Comparison of ENCODE assay signal across 1 cellular context in the genomic region with DNA sequence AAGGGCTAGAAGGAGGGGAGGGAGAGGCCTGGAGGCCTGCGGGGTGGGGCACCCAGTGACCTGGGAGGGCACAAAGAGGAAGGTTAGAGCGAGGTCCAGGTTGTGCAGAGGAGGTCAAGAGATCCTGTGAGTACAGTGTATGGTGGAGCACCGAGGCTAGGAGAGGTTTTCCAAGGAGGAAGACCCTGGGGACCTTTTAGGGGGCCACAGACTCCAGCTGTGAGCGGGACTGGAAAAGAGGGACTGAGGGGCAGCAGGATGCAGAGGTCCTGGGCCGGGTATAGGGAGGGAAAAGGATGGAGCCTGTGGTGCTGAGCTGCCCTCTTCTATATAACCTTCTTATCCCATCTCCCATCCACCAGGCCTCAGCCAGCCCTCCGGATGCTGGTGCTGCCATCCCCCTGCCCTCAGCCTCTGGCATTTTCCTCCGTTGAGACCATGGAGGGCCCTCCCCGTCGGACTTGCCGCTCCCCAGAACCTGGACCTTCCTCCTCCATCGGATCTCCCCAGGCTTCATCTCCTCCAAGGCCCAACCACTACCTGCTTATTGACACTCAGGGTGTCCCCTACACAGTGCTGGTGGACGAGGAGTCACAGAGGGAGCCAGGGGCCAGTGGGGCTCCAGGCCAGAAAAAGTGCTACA.
TF ChIP-seq lines count a peak whose summit lies in the region.

No MANE protein-coding gene starts in this region.

TF ChIP-seq in HEK293, 187 proteins besides CTCF, POLR2A, EP300 and RAD21 (continued from another document):
- TF ChIP-seq KLF10 (tag by site-specific recombination; IDR thresholded peaks at IDR 0.05) (no peak), ZNF521 (tag by site-specific recombination; IDR thresholded peaks at IDR 0.05) (no peak), ZNF785 (tag by site-specific recombination; IDR thresholded peaks at IDR 0.05) (no peak)
